Comparison of ENCODE assay signal across 20 cellular contexts in genomic region chr19:45110811-45111210, GRCh38. TPM values are rescaled to one million over a fixed set of nuclear protein-coding genes. Genes with fewer than 3 reads are reported as not detected.
DNase-seq lines count a peak whose midpoint lies in the region; ATAC-seq lines count a peak whose summit lies in the region.
"Had no signal": no experiment of that assay in that cellular context is flagged by ENCODE, and none has a peak within 500 bp of the region (broad histone marks: within the 10 kb centered on the region; RNA-seq: fewer than 3 reads in every experiment).

No MANE protein-coding gene starts in this region.

- H3K4me1 ChIP-seq in Karpas-422 (ENCODE audit: low read length): peaks cover 37% of the 10 kb centered on the region
- H3K4me1 ChIP-seq: parathyroid adenoma had no signal

- H3K27me3 ChIP-seq in Karpas-422 (ENCODE audit: low read length): no peaks in the 10 kb centered on the region
- H3K27me3 ChIP-seq: brain microvascular endothelial cell, tibial artery had no signal

- no peak overlapping the region for H2AFZ ChIP-seq in Karpas-422 (ENCODE audit: low read length)
- H2AFZ ChIP-seq: parathyroid adenoma had no signal

- H3K9me3 ChIP-seq in Karpas-422 (ENCODE audit: low read length): no peaks in the 10 kb centered on the region
- H3K9me3 ChIP-seq: tibial artery had no signal

- H3K36me3 ChIP-seq in Karpas-422 (ENCODE audit: insufficient read depth, low read length): no peaks in the 10 kb centered on the region
- H3K36me3 ChIP-seq: brain microvascular endothelial cell, tibial artery, WERI-Rb-1 had no signal

- H4K20me1 ChIP-seq in Karpas-422 (ENCODE audit: insufficient read depth, low read depth, low read length): peaks cover 15% of the 10 kb centered on the region; the same call in 1 of the 2 replicates

- no peaks in the 10 kb centered on the region for H3K9me2 ChIP-seq in Karpas-422 (replicated peaks; ENCODE audit: insufficient read depth, low read length)

- peaks cover 91% of the 10 kb centered on the region for H3K79me2 ChIP-seq in Karpas-422 (ENCODE audit: low read length)

- H3K4me2 ChIP-seq in Karpas-422 (ENCODE audit: low read depth, low read length, poor library complexity, severe bottlenecking): no peak overlapping the region

- no peak overlapping the region for H3K4me3 ChIP-seq in Karpas-422 (ENCODE audit: low read length)
- H3K4me3 ChIP-seq: tibial artery had no signal

- H3K9ac ChIP-seq in Karpas-422 (ENCODE audit: low read length): no peak overlapping the region
- H3K9ac ChIP-seq: parathyroid adenoma had no signal

- intact Hi-C loops in left ventricle myocardium superior (cut with micrococcal nuclease) (no loop called here), cardiac septum (cut with DNase I) (no loop called here)

- H3K27ac ChIP-seq in Karpas-422 (ENCODE audit: low read length): 0 out of 2 replicates have a peak overlapping the region, but pooled peaks have one; percentile 31
- H3K27ac ChIP-seq: brain microvascular endothelial cell, parathyroid adenoma, tibial artery, WERI-Rb-1 had no signal

- peak; percentile 38 for ATAC-seq in left ventricle myocardium superior
- ATAC-seq: natural killer cell, sciatic nerve had no signal

- no peak for DNase-seq in left ventricle myocardium superior
- DNase-seq in cardiac septum (ENCODE audit: low spot score): no peak
- no peak for DNase-seq in Karpas-422
- DNase-seq in cerebellum (ENCODE audit: low spot score): peak; percentile 82
- no peak for DNase-seq in KG1 (lab: John Stamatoyannopoulos, UW)
- DNase-seq in NCI-H1105 treated with DMSO at 0.1 percent for 48 hours (lab: John Stamatoyannopoulos, UW): no peak
- no peak for DNase-seq in NCI-H446 (lab: John Stamatoyannopoulos, UW)
- DNase-seq: activated CD4-positive, alpha-beta T cell treated with anti-CD3 and anti-CD28 coated beads, Interleukin-2, amount 50 U/mL, for 48 hours; brain microvascular endothelial cell; cortex of kidney; DMS79 treated with DMSO at 0.1 percent for 48 hours; HCEC 1CT; head of caudate nucleus; natural killer cell; NCI-H1694; NCI-H345; tibial artery; WERI-Rb-1 had no signal

RNA-seq across cellular contexts. Expression of gene PPP1R37, which starts 17.8 kb away (rescaled TPM):
- total RNA-seq in left ventricle myocardium superior (16.0 TPM), cardiac septum (18.6 TPM), cerebellum (19.5 TPM)
- 8.0 and 21.0 TPM in 2 replicates for total RNA-seq in Karpas-422 (2014; rRNA removed; shearing (Covaris generic); ENCODE audit: low replicate concordance)

RNA-seq across cellular contexts. Expression of gene GEMIN7, which starts 31.8 kb away (rescaled TPM):
- total RNA-seq in left ventricle myocardium superior (14.4 TPM), cardiac septum (10.7 TPM), cerebellum (9.1 TPM)
- total RNA-seq in Karpas-422 (2014; rRNA removed; shearing (Covaris generic); ENCODE audit: low replicate concordance): 85.2 and 91.1 TPM in 2 replicates

RNA-seq across cellular contexts. Expression of gene ZNF296, which starts 34.5 kb away (rescaled TPM):
- 0.20 TPM for total RNA-seq in left ventricle myocardium superior
- 0.13 TPM for total RNA-seq in cardiac septum
- 3.9 and 4.7 TPM in 2 replicates for total RNA-seq in Karpas-422 (2014; rRNA removed; shearing (Covaris generic); ENCODE audit: low replicate concordance)
- 0.45 TPM for total RNA-seq in cerebellum

RNA-seq across cellular contexts. Expression of gene NKPD1, which starts 50.0 kb away (rescaled TPM):
- total RNA-seq in left ventricle myocardium superior (0.07 TPM), cardiac septum (not detected), cerebellum (0.54 TPM)
- total RNA-seq in Karpas-422 (2014; rRNA removed; shearing (Covaris generic); ENCODE audit: low replicate concordance): 1.2 TPM in 1 of 2 replicates, not detected in the other
- total RNA-seq: sciatic nerve had no signal
